ENCODE assay signal across 15 cellular contexts in the genomic region with DNA sequence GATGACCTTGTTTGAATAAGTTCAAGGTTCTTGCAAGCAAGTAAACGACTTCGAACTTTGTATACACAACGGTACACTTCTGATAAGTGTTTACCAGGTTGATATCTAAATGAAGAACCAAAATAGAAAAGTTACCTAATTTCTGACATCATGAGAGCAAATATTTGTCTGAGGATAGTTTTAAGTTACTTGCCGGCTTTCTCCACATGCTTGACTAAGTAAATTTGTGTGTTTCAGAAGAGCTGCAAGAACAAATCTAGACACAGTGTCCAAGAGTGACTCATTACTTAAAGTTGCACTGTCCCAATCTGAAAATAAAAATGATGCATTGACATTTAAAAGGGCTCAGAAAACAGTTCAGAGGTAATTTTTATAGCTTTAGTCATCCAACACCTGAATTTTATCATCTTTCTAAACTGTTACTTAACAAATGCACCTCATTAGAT.
A peak's percentile ranks its signal among the peaks of the same experiment; 100 is the strongest.
DNase-seq lines count a peak whose midpoint lies in the region; ATAC-seq, FAIRE-seq and TF ChIP-seq lines count a peak whose summit lies in the region.
"Had no signal": no experiment of that assay in that cellular context is flagged by ENCODE, and none has a peak within 500 bp of the region (broad histone marks: within the 10 kb centered on the region; RNA-seq: fewer than 3 reads in every experiment).

No MANE protein-coding gene starts in this region.

- no peaks in the 10 kb centered on the region for H3K79me2 ChIP-seq in fibroblast of lung (ENCODE audit: control insufficient read depth, insufficient read depth, low read length)

- no peak for ATAC-seq in CD4-positive, CD25-positive, alpha-beta regulatory T cell (ENCODE audit: low read depth in 2 of 2)
- ATAC-seq in pancreas = peak; percentile 91 to 96 (median 94)
- ATAC-seq in GM21619 (IDR thresholded peaks at IDR 0.05; ENCODE audit: unreplicated experiment) = no peak
- no peak for ATAC-seq in HG03196 (IDR thresholded peaks at IDR 0.05; ENCODE audit: unreplicated experiment)
- ATAC-seq: activated CD8-positive, alpha-beta memory T cell treated with anti-CD3 and anti-CD28 coated beads, Interleukin-2, amount 10 ng/mL, durations not matched to agents 7 days and 5 days had no signal

- no peaks in the 10 kb centered on the region for H3K9me3 ChIP-seq in CD4-positive, CD25-positive, alpha-beta regulatory T cell (ENCODE audit: control insufficient read depth in 2 of 2, low read length in 2 of 2)
- no peaks in the 10 kb centered on the region for H3K9me3 ChIP-seq in fibroblast of lung (ENCODE audit: control insufficient read depth, insufficient read depth, low read depth, low read length)
- H3K9me3 ChIP-seq in pancreas = no peaks in the 10 kb centered on the region
- H3K9me3 ChIP-seq in ovary = no peaks in the 10 kb centered on the region
- H3K9me3 ChIP-seq: MG63 had no signal

- peaks cover 51% of the 10 kb centered on the region for H3K36me3 Mint-ChIP-seq in CD4-positive, CD25-positive, alpha-beta regulatory T cell

- H2AFZ ChIP-seq in fibroblast of lung (ENCODE audit: low read length) = no peak overlapping the region

- no peak overlapping the region for H3K9ac ChIP-seq in fibroblast of lung (ENCODE audit: insufficient read depth, low read length)

- H3K27ac ChIP-seq in CD4-positive, CD25-positive, alpha-beta regulatory T cell (ENCODE audit: insufficient read depth, low read length, poor library complexity, severe bottlenecking) = no peak overlapping the region
- H3K27ac ChIP-seq in fibroblast of lung (ENCODE audit: insufficient read depth, low read length) (no peak overlapping the region), pancreas (peak overlapping the region in 2 of 4 donors; percentile 19 to 65), ovary (no peak overlapping the region)

- no peaks in the 10 kb centered on the region for H3K9me3 Mint-ChIP-seq in CD4-positive, CD25-positive, alpha-beta regulatory T cell
- H3K9me3 Mint-ChIP-seq: nephron had no signal

- H3K27ac Mint-ChIP-seq in CD4-positive, CD25-positive, alpha-beta regulatory T cell = peak overlapping the region in 2 of 3 donors; percentile 61 to 80
- H3K27ac Mint-ChIP-seq: activated CD8-positive, alpha-beta memory T cell treated with anti-CD3 and anti-CD28 coated beads, Interleukin-2, amount 10 ng/mL, durations not matched to agents 7 days and 5 days; nephron had no signal

- TF ChIP-seq EP300 in ovary (IDR thresholded peaks at IDR 0.05) = no peak

- no peaks in the 10 kb centered on the region for H3K27me3 ChIP-seq in CD4-positive, CD25-positive, alpha-beta regulatory T cell (ENCODE audit: control insufficient read depth, insufficient read depth, low read length)
- H3K27me3 ChIP-seq in fibroblast of lung (ENCODE audit: control insufficient read depth, insufficient read depth, low read length) (no peaks in the 10 kb centered on the region), pancreas (no peaks in the 10 kb centered on the region), ovary (no peaks in the 10 kb centered on the region)
- H3K27me3 ChIP-seq: MG63 had no signal

- no peaks in the 10 kb centered on the region for H4K20me1 ChIP-seq in fibroblast of lung (ENCODE audit: control insufficient read depth, extremely low read depth, insufficient read depth, low read length)

- intact Hi-C loops in pancreas (cut with DNase I) (no loop called here), ovary (cut with DNase I) (no loop called here)

- H3K4me2 ChIP-seq in fibroblast of lung (ENCODE audit: extremely low read depth, insufficient read depth, low read length) = no peak overlapping the region

- 12 to 18% methylated on average over 4 of the region's 4 CpGs for WGBS in pancreas, 2 donors
- WGBS in ovary, 3 donors = 12 to 23% (median 17%) methylated on average over 4 of the region's 4 CpGs

- no peak for TF ChIP-seq POLR2A in ovary (IDR thresholded peaks at IDR 0.05)

- no peaks in the 10 kb centered on the region for H3K4me1 ChIP-seq in CD4-positive, CD25-positive, alpha-beta regulatory T cell (ENCODE audit: control insufficient read depth, insufficient read depth, low read length, poor library complexity, severe bottlenecking)
- H3K4me1 ChIP-seq in fibroblast of lung (ENCODE audit: control insufficient read depth, extremely low read depth, insufficient read depth, low read length) (peaks cover 2% of the 10 kb centered on the region), pancreas (peaks cover 11 to 18% (median 17%) of the 10 kb centered on the region in 3 donors), ovary (ENCODE audit: insufficient read depth) (peaks cover 4% of the 10 kb centered on the region)

- no peak overlapping the region for H3K4me3 ChIP-seq in CD4-positive, CD25-positive, alpha-beta regulatory T cell (ENCODE audit: low read depth, low read length)
- H3K4me3 ChIP-seq in fibroblast of lung (replicated peaks in 1 of 4; ENCODE audit: control extremely low read depth in 1 of 4, insufficient read depth in 1 of 4, low read depth in 3 of 4, low read length in 4 of 4) = no peak overlapping the region
- no peak overlapping the region for H3K4me3 ChIP-seq in pancreas
- no peak overlapping the region for H3K4me3 ChIP-seq in ovary
- H3K4me3 ChIP-seq: MG63 had no signal

- peaks cover 77% of the 10 kb centered on the region for H3K36me3 ChIP-seq in CD4-positive, CD25-positive, alpha-beta regulatory T cell (ENCODE audit: control insufficient read depth, insufficient read depth, low read length)
- H3K36me3 ChIP-seq in fibroblast of lung (ENCODE audit: control insufficient read depth, insufficient read depth, low read length) (no peaks in the 10 kb centered on the region), pancreas (no peaks in the 10 kb centered on the region), ovary (no peaks in the 10 kb centered on the region)

- DNase-seq in CD4-positive, CD25-positive, alpha-beta regulatory T cell = no peak
- DNase-seq in RPMI7951 (ENCODE audit: low read depth) = peak; percentile 11
- DNase-seq in fibroblast of lung (ENCODE audit: low read depth in 2 of 2) = peak; percentile 74 to 89
- DNase-seq in pancreas = no peak
- DNase-seq in NCI-H510A (lab: John Stamatoyannopoulos, UW) = no peak
- no peak for DNase-seq in ovary
- DNase-seq: activated CD8-positive, alpha-beta memory T cell treated with anti-CD3 and anti-CD28 coated beads, Interleukin-2, amount 10 ng/mL, durations not matched to agents 7 days and 5 days; hypothalamus; MG63; NCI-H524; stimulated activated CD4-positive, alpha-beta T cell treated with anti-CD3 and anti-CD28 coated beads, Interleukin-1b, Interleukin-23, amount 100 ng/mL, for 48 hours; T-helper 1 cell had no signal

- no peaks in the 10 kb centered on the region for H3K27me3 Mint-ChIP-seq in CD4-positive, CD25-positive, alpha-beta regulatory T cell
- H3K27me3 Mint-ChIP-seq: activated CD8-positive, alpha-beta memory T cell treated with anti-CD3 and anti-CD28 coated beads, Interleukin-2, amount 10 ng/mL, durations not matched to agents 7 days and 5 days had no signal

- H3K4me3 Mint-ChIP-seq in CD4-positive, CD25-positive, alpha-beta regulatory T cell = no peak overlapping the region
- H3K4me3 Mint-ChIP-seq: activated CD8-positive, alpha-beta memory T cell treated with anti-CD3 and anti-CD28 coated beads, Interleukin-2, amount 10 ng/mL, durations not matched to agents 7 days and 5 days; nephron had no signal

- H3K4me1 Mint-ChIP-seq in CD4-positive, CD25-positive, alpha-beta regulatory T cell = peaks cover 3 to 16% (median 14%) of the 10 kb centered on the region in 4 donors
- H3K4me1 Mint-ChIP-seq: nephron had no signal

- TF ChIP-seq CTCF in fibroblast of lung (conservative IDR thresholded peaks at IDR 0.05 in 1 of 2, IDR thresholded peaks at IDR 0.05 in 1 of 2; ENCODE audit: low read depth in 1 of 2, low read length in 2 of 2) = no peak
- no peak for TF ChIP-seq CTCF in pancreas (IDR thresholded peaks at IDR 0.05)
- no peak for TF ChIP-seq CTCF in ovary (IDR thresholded peaks at IDR 0.05)

- FAIRE-seq in pancreas (lab: Jason Lieb, UNC) = peak; percentile 34

Comparison
In these comparisons a context has a peak if more than half of its experiments do, and no peak if none do; other contexts are left out.
1. ATAC-seq: peak in pancreas (4 of 4); none in CD4-positive, CD25-positive, alpha-beta regulatory T cell (0 of 2), GM21619 (single experiment) and HG03196 (single experiment).
2. DNase-seq: peak in RPMI7951 (single experiment) and fibroblast of lung (2 of 2); none in CD4-positive, CD25-positive, alpha-beta regulatory T cell (0 of 3), pancreas (0 of 6), NCI-H510A (single experiment) and ovary (0 of 5).